20 cellular contexts compared by ENCODE assay signal in genomic region chr22:27930246-27931060, GRCh38. TPM values are rescaled to one million over a fixed set of nuclear protein-coding genes. Genes with fewer than 3 reads are reported as not detected.
DNase-seq lines count a peak whose midpoint lies in the region; TF ChIP-seq lines count a peak whose summit lies in the region.
"Had no signal": no experiment of that assay in that cellular context is flagged by ENCODE, and none has a peak within 500 bp of the region (broad histone marks: within the 10 kb centered on the region; RNA-seq: fewer than 3 reads in every experiment).

No MANE protein-coding gene starts in this region.

- H3K4me3 Mint-ChIP-seq in H9, result no peak overlapping the region
- H3K4me3 Mint-ChIP-seq in endothelial cell (ENCODE audit: unreplicated experiment), result no peak overlapping the region
- no peak overlapping the region for H3K4me3 Mint-ChIP-seq in mesothelial cell of epicardium
- H3K4me3 Mint-ChIP-seq: activated naive CD8-positive, alpha-beta T cell treated with anti-CD3 and anti-CD28 coated beads, Interleukin-2, amount 50 U/mL, for 24 hours; activated T-helper 17 cell treated with anti-CD3 and anti-CD28 coated beads, Interleukin-2, amount 50 U/mL, for 72 hours; naive thymus-derived CD4-positive, alpha-beta T cell; T-helper 2 cell treated with Interferon-gamma antibody and Interleukin-4, amounts not matched to agents 5 μg/mL and 100 μg/mL, for 36 hours had no signal

- H3K79me1 ChIP-seq in H9 (ENCODE audit: insufficient read depth, low read depth, low read length, poor library complexity, severe bottlenecking), result no peaks in the 10 kb centered on the region

- H3K23ac ChIP-seq in H9 (ENCODE audit: insufficient read length, low read depth, low read length), result no peak overlapping the region

- no peak overlapping the region for H2AFZ ChIP-seq in H9 (ENCODE audit: low read length)

- DNase-seq in H9 (no peak), NT2/D1 (ENCODE audit: low read depth, low spot score) (no peak), endothelial cell (ENCODE audit: low spot score) (no peak), mesothelial cell of epicardium (ENCODE audit: low spot score in 2 of 2, unreplicated experiment in 2 of 2) (no peak), CD1c-positive myeloid dendritic cell (ENCODE audit: extremely low spot score) (no peak), HuH-7.5 (ENCODE audit: low spot score) (no peak), NCI-H345 treated with DMSO at 0.1 percent for 48 hours (lab: John Stamatoyannopoulos, UW; ENCODE audit: unreplicated experiment) (no peak)
- DNase-seq: activated CD4-positive, CD25-positive, alpha-beta regulatory T cell treated with anti-CD3 and anti-CD28 coated beads, Interleukin-2, amount 50 U/mL, for 72 hours; activated naive CD8-positive, alpha-beta T cell treated with anti-CD3 and anti-CD28 coated beads, Interleukin-2, amount 50 U/mL, for 24 hours; caudate nucleus; heart left ventricle; naive thymus-derived CD4-positive, alpha-beta T cell; NCI-H187 treated with DMSO at 0.1 percent for 48 hours; OCI-M1; pancreas; SIG-M5; stimulated activated CD4-positive, alpha-beta T cell treated with anti-CD3 and anti-CD28 coated beads, Interleukin-4, amount 100 ng/mL, for 24 hours had no signal

- H3K4me1 ChIP-seq in H9 (ENCODE audit: insufficient read depth, low read length), result no peaks in the 10 kb centered on the region; the same call in 1 of the 2 replicates
- H3K4me1 ChIP-seq in NT2/D1 (ENCODE audit: insufficient read depth, insufficient read length), result peaks cover 2% of the 10 kb centered on the region
- H3K4me1 ChIP-seq: heart left ventricle, pancreas had no signal

- H4K20me1 ChIP-seq in H9 (ENCODE audit: control insufficient read depth, insufficient read depth, insufficient read length), result no peaks in the 10 kb centered on the region

- H3K4me1 Mint-ChIP-seq in H9 (peaks cover 20 to 22% of the 10 kb centered on the region in 2 experiments), endothelial cell (ENCODE audit: unreplicated experiment) (peaks cover 3% of the 10 kb centered on the region), mesothelial cell of epicardium (peaks cover 18% of the 10 kb centered on the region)

- TF ChIP-seq CTCF in H9 (conservative IDR thresholded peaks at IDR 0.05), result no peak
- TF ChIP-seq CTCF in endothelial cell (IDR thresholded peaks at IDR 0.05; ENCODE audit: unreplicated experiment), result no peak
- TF ChIP-seq CTCF in mesothelial cell of epicardium (IDR thresholded peaks at IDR 0.05; ENCODE audit: unreplicated experiment), result no peak

- peaks cover 3 to 10% (median 9%) of the 10 kb centered on the region in 3 experiments; a peak in 6 of 7 replicates for H3K36me3 Mint-ChIP-seq in H9 (ENCODE audit: insufficient read depth in 1 of 3, low read depth in 3 of 3)
- H3K36me3 Mint-ChIP-seq in endothelial cell (ENCODE audit: low read depth, unreplicated experiment), result no peaks in the 10 kb centered on the region
- H3K36me3 Mint-ChIP-seq in mesothelial cell of epicardium, result peaks cover 31% of the 10 kb centered on the region

- H2BK20ac ChIP-seq in H9 (ENCODE audit: low read depth, low read length, poor library complexity, severe bottlenecking), result no peak overlapping the region

- H3K23me2 ChIP-seq in H9 (ENCODE audit: insufficient read length, low read depth, low read length, poor library complexity, severe bottlenecking), result no peaks in the 10 kb centered on the region

- no peak overlapping the region for H4K8ac ChIP-seq in H9 (replicated peaks; ENCODE audit: insufficient read length, low read depth, low read length)

- H3K27me3 Mint-ChIP-seq in H9 (ENCODE audit: low read depth), result no peaks in the 10 kb centered on the region
- H3K27me3 Mint-ChIP-seq in endothelial cell (ENCODE audit: unreplicated experiment), result no peaks in the 10 kb centered on the region
- no peaks in the 10 kb centered on the region for H3K27me3 Mint-ChIP-seq in mesothelial cell of epicardium (ENCODE audit: low read depth)
- H3K27me3 Mint-ChIP-seq: activated naive CD8-positive, alpha-beta T cell treated with anti-CD3 and anti-CD28 coated beads, Interleukin-2, amount 50 U/mL, for 24 hours; activated T-helper 17 cell treated with anti-CD3 and anti-CD28 coated beads, Interleukin-2, amount 50 U/mL, for 72 hours; naive thymus-derived CD4-positive, alpha-beta T cell had no signal

- no peak overlapping the region for H3K14ac ChIP-seq in H9 (ENCODE audit: insufficient read depth, low read length)

- H3K56ac ChIP-seq in H9 (ENCODE audit: insufficient read length, low read depth, low read length), result no peak overlapping the region

- no peak overlapping the region for H2BK120ac ChIP-seq in H9 (ENCODE audit: low read depth, low read length, poor library complexity, severe bottlenecking)

- H3K18ac ChIP-seq in H9 (ENCODE audit: insufficient read length, low read depth, low read length), result peak overlapping the region; percentile 24

- no peak overlapping the region for H4K5ac ChIP-seq in H9 (ENCODE audit: insufficient read length, low read depth, low read length)

- H2AK5ac ChIP-seq in H9 (ENCODE audit: insufficient read length, low read length), result no peak overlapping the region

- H3K27ac ChIP-seq in H9 (ENCODE audit: insufficient read length, low read depth, low read length), result peak overlapping the region; percentile 24
- H3K27ac ChIP-seq: heart left ventricle, pancreas had no signal

- no peak overlapping the region for H2BK12ac ChIP-seq in H9 (ENCODE audit: insufficient read length, low read depth, low read length)

- H3K9ac ChIP-seq in H9 (ENCODE audit: extremely low read depth, insufficient read length, low read length), result no peak overlapping the region
- peak overlapping the region; percentile 50 for H3K9ac ChIP-seq in NT2/D1 (ENCODE audit: insufficient read length, low read depth)

- no peak overlapping the region for H3T11ph ChIP-seq in H9 (ENCODE audit: low read length)

- no CpG with 5 or more reads among the region's 3 CpGs for WGBS in H9 (ENCODE audit: extremely low coverage, insufficient read length, low lambda C conversion rate)

- H3K4me3 ChIP-seq in NT2/D1 (ENCODE audit: insufficient read length, low read depth), result no peak overlapping the region
- H3K4me3 ChIP-seq: lung, pancreas had no signal

- H3K27ac Mint-ChIP-seq in H9 (peak overlapping the region in 2 of 3 experiments; percentile 76 to 96; a peak in 4 of 7 replicates), endothelial cell (ENCODE audit: unreplicated experiment) (peak overlapping the region; percentile 1), mesothelial cell of epicardium (peak overlapping the region; percentile 28)
- H3K27ac Mint-ChIP-seq: activated naive CD8-positive, alpha-beta T cell treated with anti-CD3 and anti-CD28 coated beads, Interleukin-2, amount 50 U/mL, for 24 hours; activated T-helper 17 cell treated with anti-CD3 and anti-CD28 coated beads, Interleukin-2, amount 50 U/mL, for 72 hours; T-helper 2 cell treated with Interferon-gamma antibody and Interleukin-4, amounts not matched to agents 5 μg/mL and 100 μg/mL, for 36 hours had no signal

- no peaks in the 10 kb centered on the region; the same call in 1 of the 2 replicates for H3K79me2 ChIP-seq in H9 (ENCODE audit: insufficient read depth, low read length)

- H3K27me3 ChIP-seq in H9 (ENCODE audit: insufficient read depth, low read length) (no peaks in the 10 kb centered on the region), NT2/D1 (ENCODE audit: insufficient read depth, insufficient read length) (no peaks in the 10 kb centered on the region)
- H3K27me3 ChIP-seq: heart left ventricle, pancreas had no signal

- no peak overlapping the region for H4K91ac ChIP-seq in H9 (ENCODE audit: insufficient read length, low read depth, low read length)

- H2BK5ac ChIP-seq in H9 (ENCODE audit: insufficient read length, low read length), result no peak overlapping the region

- no peak overlapping the region for H3K4ac ChIP-seq in H9 (ENCODE audit: low read depth, low read length)

- H3K9me3 Mint-ChIP-seq in H9 (peaks cover 0 to 5% of the 10 kb centered on the region in 2 experiments; a peak in 2 of 5 replicates), endothelial cell (ENCODE audit: unreplicated experiment) (no peaks in the 10 kb centered on the region), mesothelial cell of epicardium (peaks cover 16% of the 10 kb centered on the region)
- H3K9me3 Mint-ChIP-seq: activated naive CD8-positive, alpha-beta T cell treated with anti-CD3 and anti-CD28 coated beads, Interleukin-2, amount 50 U/mL, for 24 hours; activated T-helper 17 cell treated with anti-CD3 and anti-CD28 coated beads, Interleukin-2, amount 50 U/mL, for 72 hours; naive thymus-derived CD4-positive, alpha-beta T cell; T-helper 2 cell treated with Interferon-gamma antibody and Interleukin-4, amounts not matched to agents 5 μg/mL and 100 μg/mL, for 36 hours had no signal

- no peaks in the 10 kb centered on the region for H3K36me3 ChIP-seq in NT2/D1 (ENCODE audit: insufficient read depth, insufficient read length, low read length)
- H3K36me3 ChIP-seq: heart left ventricle, pancreas had no signal

- no peak overlapping the region for H3K4me2 ChIP-seq in H9 (ENCODE audit: insufficient read depth, insufficient read length, low read length)

- H3K9me3 ChIP-seq in H9 (ENCODE audit: control insufficient read depth, low read depth, low read length) (no peaks in the 10 kb centered on the region), NT2/D1 (ENCODE audit: insufficient read depth, low read length) (no peaks in the 10 kb centered on the region)
- H3K9me3 ChIP-seq: pancreas had no signal

- no peak overlapping the region for H2BK15ac ChIP-seq in H9 (ENCODE audit: low read depth, low read length)

RNA-seq across cellular contexts. Expression of gene PITPNB, which starts 11.4 kb away (rescaled TPM):
- 106 and 107 TPM in 2 replicates for total RNA-seq in H9 (2021)
- total RNA-seq in endothelial cell (ENCODE audit: unreplicated experiment), result 72.5 TPM
- 93.0 to 97.2 TPM (median 96.2 TPM) in 3 replicates for total RNA-seq in mesothelial cell of epicardium

Comparison
In these comparisons a context has a peak if more than half of its experiments do, and no peak if none do; other contexts are left out.
1. H3K27ac Mint-ChIP-seq: peak in every context shown above with its lines; median percentile 86 in H9; 28 in mesothelial cell of epicardium; 1 in endothelial cell.